Comparison of ENCODE assay signal across 25 cellular contexts in the genomic region with DNA sequence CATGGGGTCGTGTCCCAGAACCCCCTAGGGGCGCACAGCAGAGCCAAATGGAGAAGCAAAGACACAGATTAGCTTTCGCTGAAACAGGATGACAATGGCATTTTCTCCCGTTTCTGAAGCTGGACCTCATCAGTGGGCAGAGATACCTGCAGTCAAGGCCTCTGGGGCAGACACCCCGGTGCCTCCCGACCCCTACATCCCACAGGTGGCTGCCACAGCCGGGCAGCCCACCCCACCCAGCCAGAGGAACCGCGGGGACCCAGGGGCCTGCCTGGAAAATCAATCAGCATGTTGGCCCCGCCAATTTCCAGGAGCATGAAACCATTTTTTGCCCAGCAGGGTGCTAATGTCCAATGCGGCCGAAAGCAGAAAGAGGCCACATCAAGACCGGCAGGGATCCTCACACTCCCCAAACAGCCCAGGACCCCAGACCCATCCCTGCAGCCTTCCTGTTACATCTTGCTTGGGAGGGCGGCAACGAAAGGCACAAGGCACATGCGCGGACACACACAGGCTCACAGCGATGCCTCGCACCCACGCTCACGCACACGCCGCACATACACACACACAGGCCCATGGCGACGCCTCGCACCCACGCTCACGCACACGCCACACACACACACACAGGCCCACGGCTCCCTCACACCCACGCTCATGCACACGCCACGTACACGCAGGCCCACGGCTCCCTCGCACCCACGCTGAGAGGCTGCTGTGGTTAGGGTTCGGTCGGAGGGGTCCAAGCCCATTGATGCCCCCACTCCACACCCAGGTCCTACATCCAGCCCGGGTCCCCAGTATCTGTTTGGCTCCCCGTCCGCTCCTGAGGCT.
DNase-seq lines count a peak whose midpoint lies in the region; ATAC-seq, FAIRE-seq and TF ChIP-seq lines count a peak whose summit lies in the region.
"Had no signal": no experiment of that assay in that cellular context is flagged by ENCODE, and none has a peak within 500 bp of the region (broad histone marks: within the 10 kb centered on the region; RNA-seq: fewer than 3 reads in every experiment).

No MANE protein-coding gene starts in this region.

- no peaks in the 10 kb centered on the region for H3K79me2 ChIP-seq in K562 (ENCODE audit: control insufficient read depth, insufficient read depth, low read length)

- H3K9me1 ChIP-seq in K562 (ENCODE audit: control insufficient read depth, insufficient read depth, low read length): no peaks in the 10 kb centered on the region

- H3K4me1 ChIP-seq in left ventricle myocardium inferior: peaks cover 6% of the 10 kb centered on the region
- peaks cover 3 to 59% of the 10 kb centered on the region in 2 experiments; a peak in 4 of 5 replicates for H3K4me1 ChIP-seq in K562 (replicated peaks in 1 of 2; ENCODE audit: control insufficient read depth in 2 of 2, insufficient read depth in 2 of 2, low read length in 2 of 2)
- H3K4me1 ChIP-seq in lower lobe of right lung: no peaks in the 10 kb centered on the region
- H3K4me1 ChIP-seq in spleen: no peaks in the 10 kb centered on the region

- DNase-seq in Right ventricle myocardium inferior (ENCODE audit: missing footprints) (peak; percentile 58), left ventricle myocardium inferior (no peak), K562 (ENCODE audit: extremely low read depth in 1 of 4, low spot score in 3 of 4) (no peak), lower lobe of right lung (peak; percentile 27), spleen (peak; percentile 54), AG08396 (ENCODE audit: low spot score) (no peak), COLO668 (lab: John Stamatoyannopoulos, UW; ENCODE audit: unreplicated experiment) (no peak)
- DNase-seq: ACHN, C1 segment of cervical spinal cord, Calu3, DMS153, GOT3, KBM-7, NCI-H1092, NCI-H1436, NCI-H187 treated with DMSO at 0.1 percent for 48 hours, NCI-H2107, NCI-H446 treated with DMSO at 0.1 percent for 48 hours, NCI-H526 treated with DMSO at 0.1 percent for 48 hours, OCI-M1 had no signal

- no peak for TF ChIP-seq EP300 in K562 (IDR thresholded peaks at IDR 0.05; ENCODE audit: low read length)

- H3K27me3 ChIP-seq in left ventricle myocardium inferior (ENCODE audit: low read depth): peaks cover 64% of the 10 kb centered on the region
- peaks cover 42 to 83% of the 10 kb centered on the region in 2 experiments for H3K27me3 ChIP-seq in K562 (ENCODE audit: control insufficient read depth in 2 of 2, insufficient read depth in 2 of 2, low read length in 2 of 2)
- peaks cover 29% of the 10 kb centered on the region for H3K27me3 ChIP-seq in lower lobe of right lung (ENCODE audit: low read depth)
- peaks cover 0 to 68% (median 22%) of the 10 kb centered on the region in 7 donors for H3K27me3 ChIP-seq in spleen (replicated peaks in 1 of 7)

- H3K27ac ChIP-seq in left ventricle myocardium inferior (replicated peaks) (no peak overlapping the region), K562 (ENCODE audit: extremely low read depth, low read depth, low read length) (no peak overlapping the region), lower lobe of right lung (no peak overlapping the region), spleen (no peak overlapping the region)
- H3K27ac ChIP-seq: 22Rv1 had no signal

- no TSS peak for BruUV-seq in K562 (replicated peaks; lab: Mats Ljungman, UMichigan)

- H3K4me2 ChIP-seq in K562 (ENCODE audit: insufficient read depth, low read length): no peak overlapping the region

- ATAC-seq in Right ventricle myocardium inferior (no peak), K562 (no peak), lower lobe of right lung (no peak), HG02870 (IDR thresholded peaks at IDR 0.05; ENCODE audit: unreplicated experiment) (no peak)
- ATAC-seq: CD8-positive, alpha-beta T cell had no signal

- POLR2A ChIA-PET in K562 (lab: Yijun Ruan, JAX): no interaction called here

- intact Hi-C loops in Right ventricle myocardium inferior (cut with DNase I): no loop called here
- intact Hi-C loops in left ventricle myocardium inferior (cut with micrococcal nuclease): no loop called here
- intact Hi-C loops in K562 (cut with micrococcal nuclease): no loop called here
- intact Hi-C loops in lower lobe of right lung (cut with DNase I): no loop called here
- intact Hi-C loops in spleen (cut with DNase I; ENCODE audit: low total_unique reads): no loop called here

- no peak overlapping the region for H3K9ac ChIP-seq in K562 (ENCODE audit: insufficient read depth in 1 of 2, low read depth in 2 of 2, low read length in 2 of 2)

- no peak for TF ChIP-seq RAD21 in K562 (CRISPR knock-in tag; conservative IDR thresholded peaks at IDR 0.05 in 1 of 2, IDR thresholded peaks at IDR 0.05 in 1 of 2)

- no peaks in the 10 kb centered on the region for H3K9me3 ChIP-seq in left ventricle myocardium inferior (replicated peaks)
- H3K9me3 ChIP-seq in K562 (replicated peaks; ENCODE audit: control insufficient read depth, insufficient read depth, low read depth, low read length): no peaks in the 10 kb centered on the region
- no peaks in the 10 kb centered on the region for H3K9me3 ChIP-seq in lower lobe of right lung
- H3K9me3 ChIP-seq in spleen: no peaks in the 10 kb centered on the region

- TF ChIP-seq POLR2A in K562 (conservative IDR thresholded peaks at IDR 0.05) (no peak), spleen (IDR thresholded peaks at IDR 0.05) (no peak)

- no peak overlapping the region for H3K4me3 ChIP-seq in left ventricle myocardium inferior
- H3K4me3 ChIP-seq in K562: no peak overlapping the region
- no peak overlapping the region for H3K4me3 ChIP-seq in lower lobe of right lung
- H3K4me3 ChIP-seq in spleen: no peak overlapping the region

- no peak for FAIRE-seq in K562 (lab: Jason Lieb, UNC)
- FAIRE-seq: GM12892, RCC 7860 had no signal

- peaks cover 3% of the 10 kb centered on the region; the same call in 1 of the 2 replicates for H4K20me1 ChIP-seq in K562 (replicated peaks; ENCODE audit: control insufficient read depth, insufficient read depth, low read length)

- no peak for TF ChIP-seq CTCF in left ventricle myocardium inferior (IDR thresholded peaks at IDR 0.05; ENCODE audit: borderline replicate concordance)
- no peak for TF ChIP-seq CTCF in K562 (IDR thresholded peaks at IDR 0.05 in 2 of 3, conservative IDR thresholded peaks at IDR 0.05 in 1 of 3; ENCODE audit: insufficient read depth in 2 of 3, low read depth in 1 of 3, low read length in 3 of 3)
- no peak for TF ChIP-seq CTCF in lower lobe of right lung (IDR thresholded peaks at IDR 0.05)
- TF ChIP-seq CTCF in spleen (IDR thresholded peaks at IDR 0.05 in 8 of 11, conservative IDR thresholded peaks at IDR 0.05 in 3 of 11): no peak

- no peaks in the 10 kb centered on the region for H3K36me3 ChIP-seq in left ventricle myocardium inferior
- H3K36me3 ChIP-seq in K562 (ENCODE audit: control insufficient read depth, insufficient read depth, low read length): no peaks in the 10 kb centered on the region
- no peaks in the 10 kb centered on the region for H3K36me3 ChIP-seq in lower lobe of right lung
- H3K36me3 ChIP-seq in spleen: no peaks in the 10 kb centered on the region

- in situ Hi-C loops in K562 (cut with MboI): no loop called here

- H2AFZ ChIP-seq in K562 (ENCODE audit: low read depth, low read length): no peak overlapping the region

- CTCF ChIA-PET in K562 (lab: Yijun Ruan, JAX; ENCODE audit: low intra/inter-chr PET ratio): no interaction called here

- 23% methylated on average over 41 of the region's 42 CpGs for WGBS in K562 (ENCODE audit: insufficient coverage, low coverage, missing lambda C conversion rate)
- 87 to 93% (median 91%) methylated on average over 38 to 42 of the region's 42 CpGs for WGBS in spleen, 5 donors

TF ChIP-seq in K562, 482 proteins besides CTCF, POLR2A, EP300 and RAD21 (continues in another document):
- TF ChIP-seq ZNF668 (CRISPR knock-in tag; IDR thresholded peaks at IDR 0.05) (no peak), STAG1 (CRISPR knock-in tag; IDR thresholded peaks at IDR 0.05; ENCODE audit: borderline replicate concordance) (no peak), USF1 (CRISPR knock-in tag; IDR thresholded peaks at IDR 0.05) (0 out of 2 replicates have a peak, but pooled peaks have one; percentile 7), NCOA1 (IDR thresholded peaks at IDR 0.05; ENCODE audit: low read depth) (no peak), ZNF133 (CRISPR knock-in tag; IDR thresholded peaks at IDR 0.05) (no peak), THRB (CRISPR knock-in tag; conservative IDR thresholded peaks at IDR 0.05) (no peak)
- TF ChIP-seq, protein P1, sequence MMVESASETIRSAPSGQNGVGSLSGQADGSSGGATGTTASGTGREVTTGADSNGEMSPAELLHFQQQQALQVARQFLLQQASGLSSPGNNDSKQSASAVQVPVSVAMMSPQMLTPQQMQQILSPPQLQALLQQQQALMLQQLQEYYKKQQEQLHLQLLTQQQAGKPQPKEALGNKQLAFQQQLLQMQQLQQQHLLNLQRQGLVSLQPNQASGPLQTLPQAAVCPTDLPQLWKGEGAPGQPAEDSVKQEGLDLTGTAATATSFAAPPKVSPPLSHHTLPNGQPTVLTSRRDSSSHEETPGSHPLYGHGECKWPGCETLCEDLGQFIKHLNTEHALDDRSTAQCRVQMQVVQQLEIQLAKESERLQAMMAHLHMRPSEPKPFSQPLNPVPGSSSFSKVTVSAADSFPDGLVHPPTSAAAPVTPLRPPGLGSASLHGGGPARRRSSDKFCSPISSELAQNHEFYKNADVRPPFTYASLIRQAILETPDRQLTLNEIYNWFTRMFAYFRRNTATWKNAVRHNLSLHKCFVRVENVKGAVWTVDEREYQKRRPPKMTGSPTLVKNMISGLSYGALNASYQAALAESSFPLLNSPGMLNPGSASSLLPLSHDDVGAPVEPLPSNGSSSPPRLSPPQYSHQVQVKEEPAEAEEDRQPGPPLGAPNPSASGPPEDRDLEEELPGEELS (CRISPR knock-in tag; IDR thresholded peaks at IDR 0.05; ENCODE audit: borderline replicate concordance): no peak

Comparison
In these comparisons a context has a peak if more than half of its experiments do, and no peak if none do; other contexts are left out.
1. DNase-seq: peak in Right ventricle myocardium inferior (single experiment), lower lobe of right lung (single experiment) and spleen (single experiment); none in left ventricle myocardium inferior (single experiment), K562 (0 of 4), AG08396 (single experiment) and COLO668 (single experiment).